ENCODE assay signal across 8 cellular contexts in genomic region chr2:30230855-30231725, GRCh38. TPM values are rescaled to one million over a fixed set of nuclear protein-coding genes. Genes with fewer than 3 reads are reported as not detected.
DNase-seq lines count a peak whose midpoint lies in the region; ATAC-seq and TF ChIP-seq lines count a peak whose summit lies in the region.

Gene LBH (plus strand): TSS chr2:30231534. CDS start chr2:30231739, 205 bp downstream.

- H3K9me3 ChIP-seq in CD8-positive, alpha-beta memory T cell (ENCODE audit: low read length), result no peaks in the 10 kb centered on the region
- no peaks in the 10 kb centered on the region for H3K9me3 ChIP-seq in thoracic aorta

- POLR2A ChIA-PET in CD8-positive, alpha-beta memory T cell (lab: Charles Lee), result interaction anchor here (0.6 to 4.7 kb wide), 19 partner anchors 8 to 244 kb away, joined by 3 to 83 read pairs (median 5); partner anchors contain the start of genes LCLAT1 and YPEL5

- H3K27me3 Mint-ChIP-seq in CD8-positive, alpha-beta memory T cell, result peaks cover 0 to 7% of the 10 kb centered on the region in 2 donors
- H3K27me3 Mint-ChIP-seq in IgD-negative memory B cell (no peaks in the 10 kb centered on the region), glutamatergic neuron (ENCODE audit: unreplicated experiment) (peaks cover 12% of the 10 kb centered on the region), osteocyte (ENCODE audit: unreplicated experiment) (no peaks in the 10 kb centered on the region)
- no peaks in the 10 kb centered on the region for H3K27me3 Mint-ChIP-seq in activated naive CD4-positive, alpha-beta T cell treated with anti-CD3 and anti-CD28 coated beads, Interleukin-2, amount 50 U/mL, for 24 hours

- peak; percentile 38 for ATAC-seq in GM21367 (IDR thresholded peaks at IDR 0.05; ENCODE audit: unreplicated experiment)
- peak; percentile 70 for ATAC-seq in SK-N-SH treated with all-trans-retinoic acid at 6 μM for 48 hours
- ATAC-seq in thoracic aorta (ENCODE audit: insufficient number of reproducible peaks, low FRiP score, low read depth), result peak; percentile 84

- DNase-seq in CD8-positive, alpha-beta memory T cell, result peak; percentile 85 to 96 (median 87)
- DNase-seq in glutamatergic neuron (peak; percentile 89), osteocyte (ENCODE audit: extremely low spot score, unreplicated experiment) (peak; percentile 95), thoracic aorta (ENCODE audit: low spot score) (peak; percentile 54)

- peaks cover 7 to 33% (median 9%) of the 10 kb centered on the region in 3 donors for H3K36me3 Mint-ChIP-seq in CD8-positive, alpha-beta memory T cell
- peaks cover 3% of the 10 kb centered on the region for H3K36me3 Mint-ChIP-seq in IgD-negative memory B cell
- peaks cover 5% of the 10 kb centered on the region for H3K36me3 Mint-ChIP-seq in activated naive CD4-positive, alpha-beta T cell treated with anti-CD3 and anti-CD28 coated beads, Interleukin-2, amount 50 U/mL, for 24 hours
- peaks cover 7% of the 10 kb centered on the region for H3K36me3 Mint-ChIP-seq in glutamatergic neuron (ENCODE audit: unreplicated experiment)
- H3K36me3 Mint-ChIP-seq in osteocyte (ENCODE audit: unreplicated experiment), result peaks cover 8% of the 10 kb centered on the region

- peak within 1 kb of the TSS; percentile 97 for H3K27ac ChIP-seq in CD8-positive, alpha-beta memory T cell (ENCODE audit: low read depth, low read length)
- H3K27ac ChIP-seq in thoracic aorta, result peak within 1 kb of the TSS; percentile 92 to 96

- TF ChIP-seq CTCF in glutamatergic neuron (IDR thresholded peaks at IDR 0.05; ENCODE audit: partially characterized antibody, unreplicated experiment) (no peak), osteocyte (IDR thresholded peaks at IDR 0.05) (no peak), thoracic aorta (IDR thresholded peaks at IDR 0.05) (no peak)

- no peaks in the 10 kb centered on the region for H3K9me3 Mint-ChIP-seq in CD8-positive, alpha-beta memory T cell
- H3K9me3 Mint-ChIP-seq in IgD-negative memory B cell (no peaks in the 10 kb centered on the region), glutamatergic neuron (ENCODE audit: unreplicated experiment) (peaks cover 13% of the 10 kb centered on the region), osteocyte (ENCODE audit: unreplicated experiment) (no peaks in the 10 kb centered on the region)
- no peaks in the 10 kb centered on the region for H3K9me3 Mint-ChIP-seq in activated naive CD4-positive, alpha-beta T cell treated with anti-CD3 and anti-CD28 coated beads, Interleukin-2, amount 50 U/mL, for 24 hours

- peak within 1 kb of the TSS; percentile 88 for H3K4me3 ChIP-seq in CD8-positive, alpha-beta memory T cell (ENCODE audit: low read length)
- H3K4me3 ChIP-seq in thoracic aorta, result peak within 1 kb of the TSS; percentile 99

- peaks cover 56 to 68% (median 65%) of the 10 kb centered on the region in 3 donors for H3K4me1 Mint-ChIP-seq in CD8-positive, alpha-beta memory T cell
- H3K4me1 Mint-ChIP-seq in IgD-negative memory B cell (peaks cover 33 to 43% (median 41%) of the 10 kb centered on the region in 3 donors), glutamatergic neuron (ENCODE audit: low read depth, unreplicated experiment) (peaks cover 19% of the 10 kb centered on the region), osteocyte (ENCODE audit: unreplicated experiment) (peaks cover 44% of the 10 kb centered on the region)
- H3K4me1 Mint-ChIP-seq in activated naive CD4-positive, alpha-beta T cell treated with anti-CD3 and anti-CD28 coated beads, Interleukin-2, amount 50 U/mL, for 24 hours, result peaks cover 66% of the 10 kb centered on the region

- H3K36me3 ChIP-seq in CD8-positive, alpha-beta memory T cell (ENCODE audit: insufficient read depth, low read length), result peaks cover 17% of the 10 kb centered on the region
- no peaks in the 10 kb centered on the region for H3K36me3 ChIP-seq in thoracic aorta

- H3K4me1 ChIP-seq in CD8-positive, alpha-beta memory T cell (ENCODE audit: insufficient read depth, low read length), result peaks cover 54% of the 10 kb centered on the region
- H3K4me1 ChIP-seq in thoracic aorta (ENCODE audit: control insufficient read depth in 1 of 2, low read depth in 2 of 2), result peaks cover 18 to 43% of the 10 kb centered on the region in 2 donors

- CTCF ChIA-PET in CD8-positive, alpha-beta memory T cell (lab: Charles Lee), result interaction anchor here (1.1 to 23.4 kb wide), 15 partner anchors 8 to 481 kb away, joined by 3 to 285 read pairs (median 8); partner anchors contain the start of genes LCLAT1 and YPEL5

- peak within 1 kb of the TSS; percentile 88 to 96 (median 94) for H3K4me3 Mint-ChIP-seq in CD8-positive, alpha-beta memory T cell
- H3K4me3 Mint-ChIP-seq in IgD-negative memory B cell (peak within 1 kb of the TSS; percentile 94 to 99 (median 97)), glutamatergic neuron (ENCODE audit: unreplicated experiment) (peak within 1 kb of the TSS; percentile 92), osteocyte (ENCODE audit: unreplicated experiment) (peak within 1 kb of the TSS; percentile 82)
- H3K4me3 Mint-ChIP-seq in activated naive CD4-positive, alpha-beta T cell treated with anti-CD3 and anti-CD28 coated beads, Interleukin-2, amount 50 U/mL, for 24 hours, result peak within 1 kb of the TSS; percentile 88

- H3K27ac Mint-ChIP-seq in CD8-positive, alpha-beta memory T cell, result peak within 1 kb of the TSS; percentile 86 to 98 (median 94)
- peak within 1 kb of the TSS; percentile 92 to 97 (median 97) for H3K27ac Mint-ChIP-seq in IgD-negative memory B cell
- H3K27ac Mint-ChIP-seq in activated naive CD4-positive, alpha-beta T cell treated with anti-CD3 and anti-CD28 coated beads, Interleukin-2, amount 50 U/mL, for 24 hours, result peak within 1 kb of the TSS; percentile 94
- peak within 1 kb of the TSS; percentile 91 for H3K27ac Mint-ChIP-seq in glutamatergic neuron (ENCODE audit: unreplicated experiment)
- peak within 1 kb of the TSS; percentile 68 for H3K27ac Mint-ChIP-seq in osteocyte (ENCODE audit: unreplicated experiment)

- H3K27me3 ChIP-seq in CD8-positive, alpha-beta memory T cell (ENCODE audit: insufficient read depth, low read length, poor library complexity, severe bottlenecking), result no peaks in the 10 kb centered on the region
- no peaks in the 10 kb centered on the region for H3K27me3 ChIP-seq in thoracic aorta (replicated peaks; ENCODE audit: insufficient read depth)

TF ChIP-seq in SK-N-SH treated with all-trans-retinoic acid at 6 μM for 48 hours, 23 proteins besides CTCF, POLR2A, EP300 and RAD21 (continues in another document):
- no peak for TF ChIP-seq PATZ1 (CRISPR knock-in tag; IDR thresholded peaks at IDR 0.05; ENCODE audit: borderline replicate concordance)
- no peak; the same call in 1 of the 2 replicates for TF ChIP-seq ZNF565 (CRISPR knock-in tag; conservative IDR thresholded peaks at IDR 0.05; ENCODE audit: low read depth)
- TF ChIP-seq GLIS3 (CRISPR knock-in tag; IDR thresholded peaks at IDR 0.05), result 0 out of 2 replicates have a peak, but pooled peaks have one; percentile 91
- TF ChIP-seq ZNF8 (CRISPR knock-in tag; IDR thresholded peaks at IDR 0.05), result 0 out of 2 replicates have a peak, but pooled peaks have one; percentile 26
- peak; percentile 69; the same call in 1 of the 2 replicates for TF ChIP-seq CSRNP3 (CRISPR knock-in tag; IDR thresholded peaks at IDR 0.05)
- TF ChIP-seq ESRRG (CRISPR knock-in tag; IDR thresholded peaks at IDR 0.05), result peak; percentile 89; the same call in 1 of the 2 replicates
- TF ChIP-seq BACH2 (CRISPR knock-in tag; IDR thresholded peaks at IDR 0.05; ENCODE audit: borderline replicate concordance), result no peak
- TF ChIP-seq POU6F1 (CRISPR knock-in tag; IDR thresholded peaks at IDR 0.05; ENCODE audit: borderline replicate concordance, low read depth), result no peak

RNA-seq across cellular contexts. Expression of gene LBH, which starts in this region (rescaled TPM):
- total RNA-seq in CD8-positive, alpha-beta memory T cell, result 100 to 1,000 TPM; 115 to 121 TPM
- 156 TPM for polyA plus RNA-seq in CD8-positive, alpha-beta memory T cell
- 163 TPM for polyA plus RNA-seq in IgD-negative memory B cell
- 112 TPM for total RNA-seq in glutamatergic neuron (ENCODE audit: unreplicated experiment)
- 65.0 and 74.7 TPM in 2 replicates for total RNA-seq in osteocyte
- 100 to 1,000 TPM; 121 to 210 TPM for total RNA-seq in thoracic aorta

Comparison
In these comparisons a context has a peak if more than half of its experiments do, and no peak if none do; other contexts are left out.
1. Peak in every context shown above with its lines: DNase-seq, ATAC-seq, H3K4me3 ChIP-seq and H3K27ac ChIP-seq.